ENCODE assay signal across 18 cellular contexts in the genomic region with DNA sequence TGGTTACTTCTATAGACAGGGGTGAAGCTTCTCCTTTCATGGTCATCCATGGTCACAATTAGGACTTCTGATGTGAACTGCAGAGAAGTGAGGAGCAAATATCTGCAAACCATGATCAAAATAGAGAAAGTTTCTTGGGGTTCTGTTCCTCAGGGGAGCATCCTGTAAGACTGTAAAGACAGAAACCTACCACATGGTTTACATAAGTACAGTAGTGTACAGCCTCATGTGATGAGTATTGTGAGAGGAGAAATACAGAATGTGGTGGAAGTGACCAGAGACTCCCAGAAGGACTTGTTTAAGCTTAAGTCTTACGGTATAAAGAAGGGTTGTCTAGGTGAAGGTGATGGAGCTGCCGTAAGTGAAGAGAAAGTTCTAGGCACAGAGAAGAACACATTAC.
DNase-seq lines count a peak whose midpoint lies in the region; ATAC-seq lines count a peak whose summit lies in the region.
"Had no signal": no experiment of that assay in that cellular context is flagged by ENCODE, and none has a peak within 500 bp of the region (broad histone marks: within the 10 kb centered on the region; RNA-seq: fewer than 3 reads in every experiment).

No MANE protein-coding gene starts in this region.

- DNase-seq in epidermal melanocyte (ENCODE audit: insufficient read length, low spot score), result no peak
- no peak for DNase-seq in midbrain (lab: John Stamatoyannopoulos, UW)
- DNase-seq in SIG-M5 (lab: John Stamatoyannopoulos, UW), result no peak
- DNase-seq: activated CD4-positive, alpha-beta T cell treated with anti-CD3 and anti-CD28 coated beads, Interleukin-2, amount 50 U/mL, for 1 hour; activated naive CD4-positive, alpha-beta T cell treated with anti-CD3 and anti-CD28 coated beads for 36 hours; activated T-cell treated with anti-CD3 and anti-CD28 coated beads for 4 hours; aorta; C1 segment of cervical spinal cord; GF-D8; islet precursor cell; NCI-H1436 treated with DMSO at 0.1 percent for 48 hours had no signal

- ATAC-seq in GM18502 (IDR thresholded peaks at IDR 0.05; ENCODE audit: poor library complexity, unreplicated experiment), result peak; percentile 85
- ATAC-seq in GM19455 (IDR thresholded peaks at IDR 0.05; ENCODE audit: unreplicated experiment), result peak; percentile 80
- peak; percentile 82 for ATAC-seq in HG02642 (IDR thresholded peaks at IDR 0.05; ENCODE audit: poor library complexity, unreplicated experiment)
- peak; percentile 56 for ATAC-seq in HG03432 (IDR thresholded peaks at IDR 0.05; ENCODE audit: unreplicated experiment)
- no peak for ATAC-seq in HG03175 (IDR thresholded peaks at IDR 0.05; ENCODE audit: unreplicated experiment)
- ATAC-seq: HCT116; stimulated activated memory B cell treated with anti-CD40 and anti-IgM and Interleukin-4, amounts not matched to agents 10 μg/mL and 1 μg/mL and 100 μg/mL, for 72 hours had no signal
